6 cellular contexts compared by ENCODE assay signal in the genomic region with DNA sequence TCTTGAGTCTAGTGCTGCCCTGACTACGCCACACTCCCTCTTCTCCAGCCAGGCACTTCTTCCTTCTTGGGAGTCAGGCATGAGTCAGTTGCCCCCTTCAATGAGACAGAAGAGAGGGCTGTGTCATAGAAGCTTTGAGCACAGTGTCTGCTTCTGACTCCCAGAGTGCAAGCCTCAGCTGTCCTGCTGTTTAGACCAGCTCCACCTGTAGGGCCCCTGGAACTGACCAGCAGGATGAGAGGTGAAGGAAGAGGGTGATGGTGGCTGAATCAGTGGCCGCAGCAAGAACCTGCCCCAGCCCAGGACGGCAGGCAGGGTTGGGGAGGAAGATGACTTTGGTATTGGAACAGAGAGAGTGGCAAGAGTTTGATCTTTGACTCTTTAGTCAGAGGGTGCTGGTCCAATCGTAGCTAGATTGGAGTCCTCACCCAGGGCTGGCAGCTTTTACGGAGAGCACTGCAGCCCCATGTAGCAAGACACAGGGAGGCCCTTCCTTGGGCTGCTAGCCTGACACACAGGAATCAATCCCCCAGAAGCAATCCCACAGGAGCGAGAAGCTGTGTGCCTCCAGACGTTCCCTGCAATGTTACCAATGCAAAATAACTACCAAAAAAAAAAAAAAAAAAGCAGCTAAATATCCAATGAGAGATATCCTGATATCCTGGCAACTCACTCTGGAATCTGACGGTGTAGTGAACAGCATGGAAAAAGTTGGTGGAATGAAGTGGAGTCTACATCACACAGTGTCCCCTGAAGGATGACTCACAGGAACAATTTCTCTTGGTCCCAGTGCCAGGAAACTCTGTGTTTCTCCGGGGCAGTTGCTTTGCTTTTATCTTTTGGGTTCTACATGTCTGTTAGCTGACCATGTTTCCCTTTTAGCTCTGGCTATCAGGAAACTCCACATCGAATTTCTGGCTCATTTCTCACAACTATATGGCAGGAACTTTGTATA. TPM values are rescaled to one million over a fixed set of nuclear protein-coding genes. Genes with fewer than 3 reads are reported as not detected.
DNase-seq lines count a peak whose midpoint lies in the region; ATAC-seq, FAIRE-seq and TF ChIP-seq lines count a peak whose summit lies in the region.

No MANE protein-coding gene starts in this region.

- CTCF ChIA-PET in HEK293T (lab: Yijun Ruan, JAX): interaction anchor here (0.7 to 1.2 kb wide), 2 partner anchors 24 to 62 kb away, joined by 3 to 4 read pairs; no protein-coding TSS in a partner anchor
- CTCF ChIA-PET in activated CD8-positive, alpha-beta memory T cell treated with anti-CD3 and anti-CD28 coated beads, Interleukin-2, amount 10 ng/mL, durations not matched to agents 7 days and 5 days (lab: Charles Lee): interaction anchor here (0.6 to 3.6 kb wide), 6 partner anchors 9 to 121 kb away, joined by 3 to 10 read pairs (median 4); partner anchors contain the start of gene ANKRD2

- TF ChIP-seq CTCF in D721Med (IDR thresholded peaks at IDR 0.05; ENCODE audit: insufficient read depth, missing control alignments): no peak

- H3K27ac ChIP-seq in skin epidermis: peak overlapping the region in 16 of 21 experiments; percentile 19 to 82 (median 52)

- POLR2A ChIA-PET in HEK293T (lab: Yijun Ruan, JAX): interaction anchor here (1.3 kb wide), 1 partner anchor 12 kb away, joined by 3 read pairs; the partner anchor contains the start of gene HOGA1

- no peak for FAIRE-seq in D721Med (lab: Jason Lieb, UNC)

- no peaks in the 10 kb centered on the region for H3K9me3 Mint-ChIP-seq in activated CD8-positive, alpha-beta memory T cell treated with anti-CD3 and anti-CD28 coated beads, Interleukin-2, amount 10 ng/mL, durations not matched to agents 7 days and 5 days (ENCODE audit: low read depth)

- H3K27ac Mint-ChIP-seq in activated CD8-positive, alpha-beta memory T cell treated with anti-CD3 and anti-CD28 coated beads, Interleukin-2, amount 10 ng/mL, durations not matched to agents 7 days and 5 days: no peak overlapping the region

- H3K4me3 ChIP-seq in skin epidermis: no peak overlapping the region

- no peaks in the 10 kb centered on the region for H3K36me3 Mint-ChIP-seq in activated CD8-positive, alpha-beta memory T cell treated with anti-CD3 and anti-CD28 coated beads, Interleukin-2, amount 10 ng/mL, durations not matched to agents 7 days and 5 days

- DNase-seq in LHCN-M2 (ENCODE audit: low read depth) (peak; percentile 88), fibroblast of gingiva (ENCODE audit: low read depth) (peak; percentile 82), HEK293T (ENCODE audit: extremely low spot score) (no peak), D721Med (ENCODE audit: insufficient read length, low spot score) (no peak)
- DNase-seq in activated CD8-positive, alpha-beta memory T cell treated with anti-CD3 and anti-CD28 coated beads, Interleukin-2, amount 10 ng/mL, durations not matched to agents 7 days and 5 days: no peak

- no peak for ATAC-seq in activated CD8-positive, alpha-beta memory T cell treated with anti-CD3 and anti-CD28 coated beads, Interleukin-2, amount 10 ng/mL, durations not matched to agents 7 days and 5 days

- H3K27me3 Mint-ChIP-seq in activated CD8-positive, alpha-beta memory T cell treated with anti-CD3 and anti-CD28 coated beads, Interleukin-2, amount 10 ng/mL, durations not matched to agents 7 days and 5 days: no peaks in the 10 kb centered on the region

- no peak overlapping the region for H3K4me3 Mint-ChIP-seq in activated CD8-positive, alpha-beta memory T cell treated with anti-CD3 and anti-CD28 coated beads, Interleukin-2, amount 10 ng/mL, durations not matched to agents 7 days and 5 days

- H3K4me1 Mint-ChIP-seq in activated CD8-positive, alpha-beta memory T cell treated with anti-CD3 and anti-CD28 coated beads, Interleukin-2, amount 10 ng/mL, durations not matched to agents 7 days and 5 days: peaks cover 2% of the 10 kb centered on the region

TF ChIP-seq in HEK293T, 16 proteins besides CTCF, POLR2A, EP300 and RAD21:
- TF ChIP-seq FOXM1 (IDR thresholded peaks at IDR 0.05; ENCODE audit: borderline replicate concordance) (no peak), BHLHE40 (IDR thresholded peaks at IDR 0.05; ENCODE audit: borderline replicate concordance) (no peak), L3MBTL2 (conservative IDR thresholded peaks at IDR 0.05) (no peak), HDGF (IDR thresholded peaks at IDR 0.05; ENCODE audit: borderline replicate concordance) (no peak), SP1 (IDR thresholded peaks at IDR 0.05) (no peak), NFRKB (IDR thresholded peaks at IDR 0.05) (no peak), ARNT (IDR thresholded peaks at IDR 0.05) (no peak), FOXK2 (IDR thresholded peaks at IDR 0.05) (no peak), FOXA1 (IDR thresholded peaks at IDR 0.05) (no peak), TARDBP (IDR thresholded peaks at IDR 0.05) (no peak)
- TF ChIP-seq, protein P1, sequence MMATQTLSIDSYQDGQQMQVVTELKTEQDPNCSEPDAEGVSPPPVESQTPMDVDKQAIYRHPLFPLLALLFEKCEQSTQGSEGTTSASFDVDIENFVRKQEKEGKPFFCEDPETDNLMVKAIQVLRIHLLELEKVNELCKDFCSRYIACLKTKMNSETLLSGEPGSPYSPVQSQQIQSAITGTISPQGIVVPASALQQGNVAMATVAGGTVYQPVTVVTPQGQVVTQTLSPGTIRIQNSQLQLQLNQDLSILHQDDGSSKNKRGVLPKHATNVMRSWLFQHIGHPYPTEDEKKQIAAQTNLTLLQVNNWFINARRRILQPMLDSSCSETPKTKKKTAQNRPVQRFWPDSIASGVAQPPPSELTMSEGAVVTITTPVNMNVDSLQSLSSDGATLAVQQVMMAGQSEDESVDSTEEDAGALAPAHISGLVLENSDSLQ (IDR thresholded peaks at IDR 0.05): no peak

RNA-seq across cellular contexts. Expression of gene C10orf62, which starts 6.9 kb away (rescaled TPM):
- 0.11 TPM in 1 of 2 replicates, not detected in the other for total RNA-seq in LHCN-M2 (2014; rRNA removed)
- polyA plus RNA-seq in LHCN-M2 (2012): not detected
- not detected for total RNA-seq in activated CD8-positive, alpha-beta memory T cell treated with anti-CD3 and anti-CD28 coated beads, Interleukin-2, amount 10 ng/mL, durations not matched to agents 7 days and 5 days

RNA-seq across cellular contexts. Expression of gene HOGA1, which starts 12.2 kb away (rescaled TPM):
- total RNA-seq in LHCN-M2 (2014; rRNA removed): 0.51 and 1.0 TPM in 2 replicates
- 1.3 TPM for polyA plus RNA-seq in LHCN-M2 (2012)
- not detected for total RNA-seq in activated CD8-positive, alpha-beta memory T cell treated with anti-CD3 and anti-CD28 coated beads, Interleukin-2, amount 10 ng/mL, durations not matched to agents 7 days and 5 days

RNA-seq across cellular contexts. Expression of gene ANKRD2, which starts 23.8 kb away (rescaled TPM):
- 0.11 TPM in 1 of 2 replicates, not detected in the other for total RNA-seq in LHCN-M2 (2014; rRNA removed)
- polyA plus RNA-seq in LHCN-M2 (2012): 0.73 TPM
- under 1 TPM; 0.26 to 0.67 TPM for total RNA-seq in activated CD8-positive, alpha-beta memory T cell treated with anti-CD3 and anti-CD28 coated beads, Interleukin-2, amount 10 ng/mL, durations not matched to agents 7 days and 5 days

RNA-seq across cellular contexts. Expression of gene MORN4, which starts 36.9 kb away (rescaled TPM):
- total RNA-seq in LHCN-M2 (2014; rRNA removed): 3.7 and 4.3 TPM in 2 replicates
- 16.0 TPM for polyA plus RNA-seq in LHCN-M2 (2012)
- 1 to 10 TPM; 1.9 to 2.1 TPM for total RNA-seq in activated CD8-positive, alpha-beta memory T cell treated with anti-CD3 and anti-CD28 coated beads, Interleukin-2, amount 10 ng/mL, durations not matched to agents 7 days and 5 days

RNA-seq across cellular contexts. Expression of gene PI4K2A, which starts 44.1 kb away (rescaled TPM):
- total RNA-seq in LHCN-M2 (2014; rRNA removed): 24.3 and 32.5 TPM in 2 replicates
- 22.0 TPM for polyA plus RNA-seq in LHCN-M2 (2012)
- total RNA-seq in activated CD8-positive, alpha-beta memory T cell treated with anti-CD3 and anti-CD28 coated beads, Interleukin-2, amount 10 ng/mL, durations not matched to agents 7 days and 5 days: 10 to 100 TPM; 10.5 to 13.2 TPM

Comparison
In these comparisons a context has a peak if more than half of its experiments do, and no peak if none do; other contexts are left out.
1. DNase-seq: peak in LHCN-M2 (single experiment) and fibroblast of gingiva (single experiment); none in HEK293T (single experiment), D721Med (single experiment) and activated CD8-positive, alpha-beta memory T cell treated with anti-CD3 and anti-CD28 coated beads, Interleukin-2, amount 10 ng/mL, durations not matched to agents 7 days and 5 days (single experiment).